Comparison of ENCODE assay signal across 9 cellular contexts in genomic region chr2:127591221-127591923, GRCh38. TPM values are rescaled to one million over a fixed set of nuclear protein-coding genes. Genes with fewer than 3 reads are reported as not detected.
DNase-seq lines count a peak whose midpoint lies in the region; ATAC-seq and TF ChIP-seq lines count a peak whose summit lies in the region.
"Had no signal": no experiment of that assay in that cellular context is flagged by ENCODE, and none has a peak within 500 bp of the region (broad histone marks: within the 10 kb centered on the region; RNA-seq: fewer than 3 reads in every experiment).

No MANE protein-coding gene starts in this region.

- 50% methylated on average over 2 of the region's 10 CpGs; no CpG with 5 or more reads in 1 of the 2 experiments for whole genome bisulfite sequencing in IMR-90 (ENCODE audit: extremely low coverage in 2 of 2, insufficient read length in 1 of 2), 2 experiments
- whole genome bisulfite sequencing in right cardiac atrium: 47% methylated on average over 10 of the region's 10 CpGs
- 54 to 78% methylated on average over 10 of the region's 10 CpGs for WGBS in sigmoid colon, 2 donors

- no peaks in the 10 kb centered on the region for H3K79me1 ChIP-seq in IMR-90 (ENCODE audit: low read depth in 1 of 2, low read length in 2 of 2)

- H3K9me3 Mint-ChIP-seq in T-cell: no peaks in the 10 kb centered on the region
- H3K9me3 Mint-ChIP-seq: T-helper 1 cell treated with Interleukin-12 subunit alpha and Interleukin-12 subunit beta and Interleukin-4 antibody, amounts not matched to agents 30 μg/mL and 1 μg/mL, for 36 hours had no signal

- POLR2A ChIA-PET in IMR-90 (lab: Charles Lee; ENCODE audit: unreplicated experiment): no interaction called here
- POLR2A ChIA-PET in T-cell (lab: Charles Lee): interaction anchor here in 1 of 2 donors (0.6 kb wide), 1 partner anchor 112 kb away, joined by 4 read pairs; no protein-coding TSS in a partner anchor

- TF ChIP-seq POLR2A in IMR-90 (IDR thresholded peaks at IDR 0.05; ENCODE audit: low read depth, low read length) (no peak), sigmoid colon (IDR thresholded peaks at IDR 0.05) (no peak)

- intact Hi-C loops in IMR-90 (cut with micrococcal nuclease) (loop anchor here (1.0 kb wide), 2 partner anchors 58 to 104 kb away; no protein-coding TSS in a partner anchor), right cardiac atrium (cut with DNase I) (loop anchor here in 3 of 4 donors (5.0 to 10.0 kb wide), 4 partner anchors 91 to 353 kb away; no protein-coding TSS in a partner anchor), sigmoid colon (cut with DNase I) (loop anchor here (2.0 to 5.0 kb wide), 2 partner anchors 111 to 221 kb away; partner anchors contain the start of gene WDR33)

- no peaks in the 10 kb centered on the region for H3K9me1 ChIP-seq in IMR-90 (ENCODE audit: insufficient read depth, low read length)

- no peak overlapping the region for H2BK5ac ChIP-seq in IMR-90 (ENCODE audit: low read depth, low read length, poor library complexity, severe bottlenecking)

- no peaks in the 10 kb centered on the region for H3K36me3 ChIP-seq in IMR-90 (ENCODE audit: control insufficient read depth, insufficient read depth, low read length)
- no peaks in the 10 kb centered on the region for H3K36me3 ChIP-seq in sigmoid colon

- no peak overlapping the region for H4K91ac ChIP-seq in IMR-90 (ENCODE audit: insufficient read depth, low read depth, low read length)

- dilution Hi-C loops in IMR-90 (cut with HindIII; ENCODE audit: low sequenced_read_pairs, unreplicated experiment): no loop called here

- BruUV-seq in IMR-90 (replicated peaks; lab: Mats Ljungman, UMichigan): no TSS peak

- peak overlapping the region; percentile 98 for H2AK9ac ChIP-seq in IMR-90 (replicated peaks; ENCODE audit: low read depth, low read length, poor library complexity)

- TF ChIP-seq EP300 in sigmoid colon (IDR thresholded peaks at IDR 0.05): no peak

- no peak overlapping the region for H2BK20ac ChIP-seq in IMR-90 (ENCODE audit: low read depth, low read length)

- no peak overlapping the region for H3K23ac ChIP-seq in IMR-90 (ENCODE audit: low read depth, low read length)

- H3K9me3 ChIP-seq in IMR-90 (ENCODE audit: control insufficient read depth, insufficient read depth, low read length) (no peaks in the 10 kb centered on the region), right cardiac atrium (ENCODE audit: control insufficient read depth, low read length) (no peaks in the 10 kb centered on the region), sigmoid colon (no peaks in the 10 kb centered on the region)

- no peak overlapping the region for H3K56ac ChIP-seq in IMR-90 (ENCODE audit: extremely low read depth, insufficient read depth, low read length)

- H2BK15ac ChIP-seq in IMR-90 (ENCODE audit: low read depth, low read length): no peak overlapping the region

- H3K27me3 ChIP-seq in IMR-90 (ENCODE audit: control insufficient read depth, insufficient read depth, low read length) (peaks cover 7% of the 10 kb centered on the region), right cardiac atrium (ENCODE audit: control insufficient read depth, insufficient read depth) (no peaks in the 10 kb centered on the region), sigmoid colon (no peaks in the 10 kb centered on the region)

- H3K27ac ChIP-seq in IMR-90 (ENCODE audit: insufficient read depth, low read length): no peak overlapping the region
- H3K27ac ChIP-seq in right cardiac atrium (ENCODE audit: low read length): no peak overlapping the region
- H3K27ac ChIP-seq in sigmoid colon: no peak overlapping the region

- peak; percentile 95 for TF ChIP-seq RAD21 in IMR-90 (IDR thresholded peaks at IDR 0.05; ENCODE audit: low read length)

- H3K4me1 Mint-ChIP-seq in T-cell: peaks cover 0 to 6% (median 5%) of the 10 kb centered on the region in 3 donors

- H4K8ac ChIP-seq in IMR-90 (ENCODE audit: low read depth in 2 of 2, low read length in 2 of 2): peak overlapping the region in 1 of 2 experiments; percentile 69; a peak in 1 of 4 replicates

- TF ChIP-seq CTCF in IMR-90 (conservative IDR thresholded peaks at IDR 0.05; ENCODE audit: low read depth, low read length) (peak; percentile 92), sigmoid colon (IDR thresholded peaks at IDR 0.05) (peak; percentile 81 to 94 (median 90))

- no peak overlapping the region for H3K4me3 Mint-ChIP-seq in T-cell
- H3K4me3 Mint-ChIP-seq: T-helper 1 cell treated with Interleukin-12 subunit alpha and Interleukin-12 subunit beta and Interleukin-4 antibody, amounts not matched to agents 30 μg/mL and 1 μg/mL, for 36 hours had no signal

- H3K9ac ChIP-seq in IMR-90 (ENCODE audit: low read depth, low read length): no peak overlapping the region

- no peak overlapping the region; the same call in 1 of the 2 replicates for H3K14ac ChIP-seq in IMR-90 (replicated peaks; ENCODE audit: low read depth, low read length)

- no peaks in the 10 kb centered on the region for H3K27me3 Mint-ChIP-seq in T-cell

- H3K18ac ChIP-seq in IMR-90 (ENCODE audit: low read depth, low read length): no peak overlapping the region

- H3K4me2 ChIP-seq in IMR-90 (ENCODE audit: low read depth, low read length): no peak overlapping the region

- ATAC-seq in IMR-90 (ENCODE audit: low read depth) (peak; percentile 99), T-cell (replicated peaks in 1 of 4) (peak; percentile 89 to 99 (median 92)), right cardiac atrium (peak; percentile 82 to 85), HG03135 (IDR thresholded peaks at IDR 0.05; ENCODE audit: unreplicated experiment) (no peak)

- DNase-seq in CD1c-positive myeloid dendritic cell (ENCODE audit: extremely low spot score) (peak; percentile 73), GM19238 (ENCODE audit: insufficient read length, low spot score) (peak; percentile 72), IMR-90 (peak; percentile 51), T-cell (peak in 33 of 34 experiments; percentile 19 to 73 (median 55)), amniotic stem cell (lab: John Stamatoyannopoulos, UW) (peak; percentile 10), right cardiac atrium (peak; percentile 60 to 86 (median 80)), sigmoid colon (peak; percentile 85)

- H2AFZ ChIP-seq in IMR-90 (replicated peaks; ENCODE audit: low read length, poor library complexity): peak overlapping the region; percentile 90

- H2BK120ac ChIP-seq in IMR-90 (ENCODE audit: low read depth, low read length): no peak overlapping the region

- CTCF ChIA-PET in IMR-90 (lab: Yijun Ruan, JAX) (interaction anchor here (0.6 to 2.1 kb wide), 11 partner anchors 12 to 411 kb away, joined by 3 to 15 read pairs (median 5); partner anchors contain the start of gene LIMS2), T-cell (lab: Charles Lee) (interaction anchor here (0.5 to 2.4 kb wide), 21 partner anchors 9 to 220 kb away, joined by 3 to 39 read pairs (median 4); partner anchors contain the start of genes SFT2D3 (in 1 of the 2) and WDR33 (in 1 of the 2))

- no peak overlapping the region for H3K4me3 ChIP-seq in IMR-90 (ENCODE audit: insufficient read depth, low read depth, low read length)
- H3K4me3 ChIP-seq in right cardiac atrium (ENCODE audit: low read length): no peak overlapping the region
- no peak overlapping the region for H3K4me3 ChIP-seq in sigmoid colon

- peak overlapping the region in 1 of 2 donors; percentile 65 for H3K27ac Mint-ChIP-seq in T-cell
- H3K27ac Mint-ChIP-seq: T-helper 1 cell treated with Interleukin-12 subunit alpha and Interleukin-12 subunit beta and Interleukin-4 antibody, amounts not matched to agents 30 μg/mL and 1 μg/mL, for 36 hours had no signal

- in situ Hi-C loops in IMR-90 (cut with MboI; ENCODE audit: low sequenced_read_pairs): no loop called here

- H3K36me3 Mint-ChIP-seq in T-cell: no peaks in the 10 kb centered on the region

- H3K4me1 ChIP-seq in IMR-90 (ENCODE audit: control insufficient read depth, insufficient read depth, low read length): no peaks in the 10 kb centered on the region
- H3K4me1 ChIP-seq in right cardiac atrium (ENCODE audit: control insufficient read depth, insufficient read depth, low read length): no peaks in the 10 kb centered on the region
- H3K4me1 ChIP-seq in sigmoid colon: no peaks in the 10 kb centered on the region

- no peak overlapping the region for H2AK5ac ChIP-seq in IMR-90 (ENCODE audit: low read depth, low read length)

- no peaks in the 10 kb centered on the region for H4K20me1 ChIP-seq in IMR-90 (ENCODE audit: insufficient read depth, low read length)

- H4K5ac ChIP-seq in IMR-90 (ENCODE audit: low read depth, low read length): no peak overlapping the region

- 0 out of 2 replicates have a peak overlapping the region, but pooled peaks have one; percentile 24 for H3K4ac ChIP-seq in IMR-90 (ENCODE audit: low read depth, low read length)

TF ChIP-seq in IMR-90, 13 proteins besides CTCF, POLR2A, EP300 and RAD21:
- no peak for TF ChIP-seq MXI1 (IDR thresholded peaks at IDR 0.05; ENCODE audit: borderline replicate concordance, low read depth, low read length)
- TF ChIP-seq SMC3 (IDR thresholded peaks at IDR 0.05; ENCODE audit: low read depth, low read length): peak; percentile 80

RNA-seq across cellular contexts. Expression of gene GPR17, which starts 54.6 kb away (rescaled TPM):
- total RNA-seq in IMR-90 (2012; rRNA removed): not detected in 2 replicates
- not detected in 2 replicates for polyA plus RNA-seq in IMR-90 (2012; rRNA removed)
- polyA plus RNA-seq in IMR-90 (2012; cell fraction: cytosol; rRNA removed): not detected in 2 replicates
- 0.04 TPM in 1 of 2 replicates, not detected in the other for polyA plus RNA-seq in IMR-90 (2012; cell fraction: nucleus; rRNA removed; ENCODE audit: low replicate concordance)
- total RNA-seq in T-cell: not detected
- under 1 TPM in 2 of 4 donors, not detected in 2; 0.31 to 0.40 TPM for total RNA-seq in right cardiac atrium
- 4.0 TPM for polyA plus RNA-seq in right cardiac atrium
- total RNA-seq in sigmoid colon: 1 to 10 TPM in 1 of 4 donors, under 1 TPM in 2, not detected in 1; 0.36 to 1.4 (median 0.66) TPM
- under 1 TPM in 2 of 3 donors, not detected in 1; 0.48 to 0.60 TPM for polyA plus RNA-seq in sigmoid colon

RNA-seq across cellular contexts. Expression of gene MYO7B, which starts 55.9 kb away (rescaled TPM):
- 0.18 and 0.28 TPM in 2 replicates for total RNA-seq in IMR-90 (2012; rRNA removed)
- 0.46 and 0.55 TPM in 2 replicates for polyA plus RNA-seq in IMR-90 (2012; rRNA removed)
- polyA plus RNA-seq in IMR-90 (2012; cell fraction: cytosol; rRNA removed): 0.14 and 0.17 TPM in 2 replicates
- 0.49 and 1.3 TPM in 2 replicates for polyA plus RNA-seq in IMR-90 (2012; cell fraction: nucleus; rRNA removed; ENCODE audit: low replicate concordance)
- under 1 TPM in 4 of 5 donors, not detected in 1; 0.13 to 0.96 (median 0.28) TPM for total RNA-seq in T-cell
- total RNA-seq in right cardiac atrium: under 1 TPM; 0.29 to 0.56 (median 0.38) TPM
- 0.81 TPM for polyA plus RNA-seq in right cardiac atrium
- 1 to 10 TPM in 2 of 4 donors, under 1 TPM in 1, not detected in 1; 0.54 to 3.0 (median 1.4) TPM for total RNA-seq in sigmoid colon
- 100 to 1,000 TPM in 1 of 3 donors, 10 to 100 TPM in 2; 57.6 to 128 (median 67.9) TPM for polyA plus RNA-seq in sigmoid colon

Comparison
In these comparisons a context has a peak if more than half of its experiments do, and no peak if none do; other contexts are left out.
1. DNase-seq: peak in every context shown above with its lines; median percentile 85 in sigmoid colon; 80 in right cardiac atrium; 73 in CD1c-positive myeloid dendritic cell; 72 in GM19238; 55 in T-cell; 51 in IMR-90; 10 in amniotic stem cell.